ENCODE assay signal across 8 cellular contexts in genomic region chr2:86037795-86038192, GRCh38.
A peak's percentile ranks its signal among the peaks of the same experiment; 100 is the strongest.
DNase-seq lines count a peak whose midpoint lies in the region; ATAC-seq and TF ChIP-seq lines count a peak whose summit lies in the region.

No MANE protein-coding gene starts in this region.

- no peak overlapping the region for H3K9ac ChIP-seq in endodermal cell (ENCODE audit: extremely low read depth, low read length, poor library complexity, severe bottlenecking)

- intact Hi-C loops in CD4-positive, alpha-beta T cell (cut with DNase I, micrococcal nuclease): loop anchor here (1.0 to 5.0 kb wide), 8 partner anchors 40 to 211 kb away; partner anchors contain the start of genes IMMT (in 1 of the 2), MRPL35 (in 1 of the 2) and PTCD3 (in 1 of the 2)

- POLR2A ChIA-PET in CD4-positive, alpha-beta T cell (lab: Charles Lee): interaction anchor here (1.6 to 5.3 kb wide), 5 partner anchors 68 to 403 kb away, joined by 5 to 75 read pairs (median 22); partner anchors contain the start of genes KDM3A, POLR1A, PTCD3 and ST3GAL5

- H3K36me3 Mint-ChIP-seq in CD4-positive, alpha-beta T cell (ENCODE audit: low read depth): peaks cover 37% of the 10 kb centered on the region
- peaks cover 86% of the 10 kb centered on the region for H3K36me3 Mint-ChIP-seq in endodermal cell (ENCODE audit: low read depth)
- peaks cover 7% of the 10 kb centered on the region for H3K36me3 Mint-ChIP-seq in progenitor cell of endocrine pancreas (ENCODE audit: insufficient read depth)

- peak overlapping the region; percentile 81 for H3K4me3 Mint-ChIP-seq in CD4-positive, alpha-beta T cell
- H3K4me3 Mint-ChIP-seq in endodermal cell (no peak overlapping the region), progenitor cell of endocrine pancreas (ENCODE audit: low read depth) (no peak overlapping the region)

- WGBS in endodermal cell (ENCODE audit: insufficient coverage in 1 of 2, insufficient read length in 1 of 2), 2 experiments: 89 to 96% methylated on average over 5 to 7 of the region's 7 CpGs

- H3K4me1 Mint-ChIP-seq in CD4-positive, alpha-beta T cell (ENCODE audit: low read depth): peaks cover 88% of the 10 kb centered on the region
- H3K4me1 Mint-ChIP-seq in endodermal cell (peaks cover 11% of the 10 kb centered on the region), progenitor cell of endocrine pancreas (ENCODE audit: low read depth) (peaks cover 11% of the 10 kb centered on the region)

- peak overlapping the region; percentile 88 for H3K27ac ChIP-seq in CD4-positive, alpha-beta T cell (ENCODE audit: low read depth, low read length)
- H3K27ac ChIP-seq in endodermal cell (ENCODE audit: low read depth, low read length): no peak overlapping the region

- no peak for TF ChIP-seq CTCF in CD4-positive, alpha-beta T cell (IDR thresholded peaks at IDR 0.05)
- TF ChIP-seq CTCF in endodermal cell (conservative IDR thresholded peaks at IDR 0.05) (no peak), progenitor cell of endocrine pancreas (IDR thresholded peaks at IDR 0.05; ENCODE audit: unreplicated experiment) (no peak)

- peaks cover 82% of the 10 kb centered on the region for H3K36me3 ChIP-seq in endodermal cell (ENCODE audit: control insufficient read depth, insufficient read depth, low read length)

- H3K4me1 ChIP-seq in endodermal cell (ENCODE audit: control insufficient read depth, insufficient read depth, low read length): no peaks in the 10 kb centered on the region

- no peaks in the 10 kb centered on the region for H3K27me3 ChIP-seq in CD4-positive, alpha-beta T cell (ENCODE audit: control insufficient read depth, insufficient read depth, low read length)
- no peaks in the 10 kb centered on the region for H3K27me3 ChIP-seq in endodermal cell (ENCODE audit: control insufficient read depth, insufficient read depth, low read length, poor library complexity, severe bottlenecking)

- DNase-seq in CD4-positive, alpha-beta T cell: peak in 4 of 10 experiments; percentile 14 to 38 (median 29)
- DNase-seq in T-helper 9 cell (peak; percentile 21), endodermal cell (no peak), progenitor cell of endocrine pancreas (ENCODE audit: low spot score, unreplicated experiment) (no peak), LoVo (ENCODE audit: low spot score) (no peak), dedifferentiated amniotic fluid mesenchymal stem cell (ENCODE audit: extremely low spot score) (no peak), SHP77 (lab: John Stamatoyannopoulos, UW) (no peak)

- H3K9me3 Mint-ChIP-seq in CD4-positive, alpha-beta T cell: no peaks in the 10 kb centered on the region
- H3K9me3 Mint-ChIP-seq in endodermal cell: no peaks in the 10 kb centered on the region
- H3K9me3 Mint-ChIP-seq in progenitor cell of endocrine pancreas (ENCODE audit: low read depth): no peaks in the 10 kb centered on the region

- H3K27me3 Mint-ChIP-seq in CD4-positive, alpha-beta T cell: peaks cover 5% of the 10 kb centered on the region
- H3K27me3 Mint-ChIP-seq in endodermal cell (ENCODE audit: insufficient read depth): no peaks in the 10 kb centered on the region
- no peaks in the 10 kb centered on the region for H3K27me3 Mint-ChIP-seq in progenitor cell of endocrine pancreas

- no peaks in the 10 kb centered on the region for H3K9me3 ChIP-seq in CD4-positive, alpha-beta T cell (ENCODE audit: control insufficient read depth, low read length)
- no peaks in the 10 kb centered on the region for H3K9me3 ChIP-seq in endodermal cell (ENCODE audit: control insufficient read depth, low read length)

- H3K4me3 ChIP-seq in endodermal cell (ENCODE audit: low read length): no peak overlapping the region

- CTCF ChIA-PET in CD4-positive, alpha-beta T cell (lab: Charles Lee): interaction anchor here (4.3 to 4.9 kb wide), 2 partner anchors 42 to 149 kb away, joined by 23 to 52 read pairs; partner anchors contain the start of gene ST3GAL5

- H3K27ac Mint-ChIP-seq in CD4-positive, alpha-beta T cell: peak overlapping the region; percentile 97
- peak overlapping the region; percentile 70 for H3K27ac Mint-ChIP-seq in endodermal cell
- H3K27ac Mint-ChIP-seq in progenitor cell of endocrine pancreas: peak overlapping the region; percentile 34

- no peak for ATAC-seq in CD4-positive, alpha-beta T cell (ENCODE audit: poor library complexity)
- ATAC-seq in esophagus mucosa: no peak

Comparison
In these comparisons a context has a peak if more than half of its experiments do, and no peak if none do; other contexts are left out.
1. H3K27ac Mint-ChIP-seq: peak in every context shown above with its lines; median percentile 97 in CD4-positive, alpha-beta T cell; 70 in endodermal cell; 34 in progenitor cell of endocrine pancreas.